Comparison of ENCODE assay signal across 26 cellular contexts in the genomic region with DNA sequence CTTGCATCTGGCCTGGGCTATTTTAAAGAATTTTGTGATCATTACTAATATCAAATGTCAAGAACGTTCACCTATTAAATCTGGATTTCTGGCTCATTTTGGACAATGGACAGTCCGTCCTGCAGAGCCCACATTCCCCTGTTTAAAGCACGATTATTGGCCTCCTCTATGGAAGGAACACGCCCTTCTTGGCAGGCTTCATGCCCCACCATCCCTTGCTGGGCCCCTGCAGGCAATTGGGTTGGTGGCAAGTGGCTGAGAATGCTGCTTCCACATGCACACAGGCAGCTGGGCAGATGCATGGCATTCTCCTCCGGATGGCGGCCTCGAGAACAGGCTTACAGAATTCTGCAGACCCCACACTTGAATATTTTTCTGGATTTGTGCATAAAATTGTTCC.
"Had no signal": no experiment of that assay in that cellular context is flagged by ENCODE, and none has a peak within 500 bp of the region (broad histone marks: within the 10 kb centered on the region; RNA-seq: fewer than 3 reads in every experiment).

No MANE protein-coding gene starts in this region.

- H3K36me3 ChIP-seq: SJSA1 had no signal

- H3K4me2 ChIP-seq: KMS-11, PC-9, SK-N-SH had no signal

- H3K9me3 ChIP-seq: SK-N-SH had no signal

- H3K27me3 ChIP-seq: SJSA1 had no signal

- H3K9ac ChIP-seq: KMS-11, SK-N-SH had no signal

- DNase-seq: Karpas-422, MM.1S, MV-4-11, NCI-H1092, NCI-H1105, NCI-H1417 treated with DMSO at 0.1 percent for 48 hours, NCI-H1436 treated with DMSO at 0.1 percent for 48 hours, NCI-H187 treated with DMSO at 0.1 percent for 48 hours, NCI-H2029, NCI-H2081, NCI-H2171 treated with DMSO at 0.1 percent for 48 hours, NCI-H2227 treated with DMSO at 0.1 percent for 48 hours, NCI-H345, NCI-H446, NCI-H510A treated with DMSO at 0.1 percent for 48 hours, NCI-H524 treated with DMSO at 0.1 percent for 48 hours, NCI-H526 treated with DMSO at 0.1 percent for 48 hours, NCI-H774, PC-9, Right ventricle myocardium superior, SHP77 treated with DMSO at 0.1 percent for 48 hours, SK-N-SH, SW 1271, T-helper 1 cell had no signal

- H3K4me1 ChIP-seq: SJSA1 had no signal

- H3K4me3 ChIP-seq: PC-9, SJSA1 had no signal

- H3K27ac ChIP-seq: KMS-11, PC-9, SJSA1 had no signal
